In the genomic region with DNA sequence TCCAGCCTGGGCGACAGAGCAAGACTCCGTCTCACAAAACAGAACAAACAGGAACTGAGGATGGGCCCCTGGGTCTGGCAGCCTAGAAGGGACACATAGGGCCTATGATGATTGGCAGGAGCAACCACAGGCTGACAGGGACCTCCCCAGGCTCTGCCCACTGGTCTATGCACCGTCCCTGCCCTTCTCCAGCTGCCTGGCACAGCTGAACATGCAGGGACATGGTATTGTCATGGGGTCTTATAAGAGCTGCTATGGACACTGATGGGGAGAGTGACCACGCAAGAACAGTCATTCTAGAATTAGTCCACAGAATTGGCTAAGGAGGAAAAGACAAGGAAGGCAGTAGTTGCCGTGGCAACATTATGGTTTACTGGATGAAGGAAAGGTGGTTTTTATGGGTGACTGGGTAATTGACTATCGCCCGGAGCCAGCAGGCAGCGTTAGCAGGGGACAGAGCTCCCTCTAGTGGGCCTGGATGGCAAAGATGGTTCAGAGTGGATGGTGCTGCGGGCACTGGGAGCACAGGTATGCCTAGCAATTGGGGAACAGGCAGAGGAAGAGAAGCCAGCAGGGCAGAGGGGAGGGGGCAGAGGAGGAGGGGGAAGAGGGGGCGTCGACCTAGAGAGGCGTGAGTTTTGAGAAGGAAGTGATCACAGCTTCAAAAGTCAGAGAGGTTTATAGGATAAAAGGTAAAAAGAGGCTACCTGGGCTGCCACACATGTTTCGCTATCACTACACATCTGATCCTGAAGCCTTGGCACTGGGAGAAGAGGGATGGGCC, we compare ENCODE assay signal across 8 cellular contexts. TPM values are rescaled to one million over a fixed set of nuclear protein-coding genes. Genes with fewer than 3 reads are reported as not detected.
A peak's percentile ranks its signal among the peaks of the same experiment; 100 is the strongest.
DNase-seq lines count a peak whose midpoint lies in the region; ATAC-seq and TF ChIP-seq lines count a peak whose summit lies in the region.

No MANE protein-coding gene starts in this region.

- H3K27ac ChIP-seq in DND-41 (ENCODE audit: low read length): no peak overlapping the region
- no peak overlapping the region for H3K27ac ChIP-seq in SK-N-MC
- no peak overlapping the region for H3K27ac ChIP-seq in cardiac muscle cell
- no peak overlapping the region for H3K27ac ChIP-seq in psoas muscle

- TF ChIP-seq CTCF in DND-41 (IDR thresholded peaks at IDR 0.05; ENCODE audit: borderline replicate concordance, extremely low read depth, low read length, poor library complexity, severe bottlenecking) (peak; percentile 95), cardiac muscle cell (IDR thresholded peaks at IDR 0.05; ENCODE audit: low read depth, low read length) (peak; percentile 98), psoas muscle (IDR thresholded peaks at IDR 0.05) (peak; percentile 73)

- H3K9ac ChIP-seq in DND-41 (ENCODE audit: low read depth, low read length) (no peak overlapping the region), SK-N-MC (ENCODE audit: insufficient read length) (no peak overlapping the region)

- ATAC-seq in DND-41 (ENCODE audit: insufficient read depth, low read depth) (peak; percentile 99), psoas muscle (peak; percentile 72 to 91 (median 84)), GM18520 (IDR thresholded peaks at IDR 0.05; ENCODE audit: unreplicated experiment) (no peak)

- H3K4me3 ChIP-seq in DND-41 (ENCODE audit: low read depth in 1 of 2, low read length in 2 of 2) (no peak overlapping the region), HAP-1 (no peak overlapping the region), SK-N-MC (no peak overlapping the region), cardiac muscle cell (no peak overlapping the region), psoas muscle (no peak overlapping the region)

- peaks cover 4% of the 10 kb centered on the region; the same call in 1 of the 2 replicates for H3K4me1 ChIP-seq in DND-41 (ENCODE audit: insufficient read depth, low read length)
- peaks cover 3% of the 10 kb centered on the region for H3K4me1 ChIP-seq in HAP-1
- H3K4me1 ChIP-seq in cardiac muscle cell (ENCODE audit: low read depth): no peaks in the 10 kb centered on the region
- H3K4me1 ChIP-seq in psoas muscle: no peaks in the 10 kb centered on the region

- H3K9me3 ChIP-seq in DND-41 (ENCODE audit: insufficient read depth, low read length, severe bottlenecking) (no peaks in the 10 kb centered on the region), HAP-1 (no peaks in the 10 kb centered on the region), SK-N-MC (ENCODE audit: low read depth, low read length) (no peaks in the 10 kb centered on the region), cardiac muscle cell (ENCODE audit: low read depth) (no peaks in the 10 kb centered on the region), psoas muscle (no peaks in the 10 kb centered on the region)

- WGBS in psoas muscle, 3 donors: 21 to 22% (median 21%) methylated on average over 13 of the region's 13 CpGs

- H3K4me2 ChIP-seq in DND-41 (ENCODE audit: insufficient read depth, low read length): no peak overlapping the region

- H3K36me3 ChIP-seq in DND-41 (ENCODE audit: insufficient read depth, low read length) (no peaks in the 10 kb centered on the region), HAP-1 (replicated peaks) (no peaks in the 10 kb centered on the region), SK-N-MC (ENCODE audit: insufficient read depth, low read length) (no peaks in the 10 kb centered on the region), cardiac muscle cell (no peaks in the 10 kb centered on the region), psoas muscle (ENCODE audit: insufficient read depth in 1 of 2, low read depth in 1 of 2) (no peaks in the 10 kb centered on the region)

- H4K20me1 ChIP-seq in DND-41 (ENCODE audit: insufficient read depth, low read length): no peaks in the 10 kb centered on the region

- in situ Hi-C loops in HAP-1 (cut with MboI; ENCODE audit: low sequenced_read_pairs): no loop called here

- DNase-seq in DND-41: peak; percentile 83
- DNase-seq in HAP-1 (ENCODE audit: low spot score in 2 of 2): peak; percentile 78 to 90
- peak; percentile 8 for DNase-seq in NCI-H128 (lab: John Stamatoyannopoulos, UW; ENCODE audit: unreplicated experiment)
- DNase-seq in SK-N-MC (ENCODE audit: low read depth, low spot score): peak; percentile 26
- peak; percentile 84 for DNase-seq in activated naive CD4-positive, alpha-beta T cell treated with Interleukin-2 at 50 U/mL for 16 hours
- DNase-seq in cardiac muscle cell (ENCODE audit: low read depth in 1 of 2, low spot score in 1 of 2): peak; percentile 76 to 83
- DNase-seq in psoas muscle: peak; percentile 70 to 77

- H3K27me3 ChIP-seq in DND-41 (ENCODE audit: insufficient read depth, low read length, poor library complexity): no peaks in the 10 kb centered on the region
- H3K27me3 ChIP-seq in HAP-1 (ENCODE audit: low read depth): no peaks in the 10 kb centered on the region
- H3K27me3 ChIP-seq in cardiac muscle cell: peaks cover 6% of the 10 kb centered on the region
- no peaks in the 10 kb centered on the region for H3K27me3 ChIP-seq in psoas muscle (ENCODE audit: insufficient read depth in 3 of 3, low read length in 2 of 3)

- no peak overlapping the region; the same call in 1 of the 2 replicates for H2AFZ ChIP-seq in DND-41 (ENCODE audit: low read depth, low read length)

- intact Hi-C loops in psoas muscle (cut with DNase I): loop anchor here (5.0 kb wide), 1 partner anchor 180 kb away; a partner anchor contains a TSS

- no peaks in the 10 kb centered on the region for H3K79me2 ChIP-seq in DND-41 (ENCODE audit: insufficient read depth, low read length)

RNA-seq across cellular contexts. Expression of a gene that starts 7.8 kb away (rescaled TPM):
- total RNA-seq in cardiac muscle cell (5.7 and 12.9 TPM in 2 replicates), psoas muscle (10 to 100 TPM; 10.1 to 15.7 (median 13.8) TPM)
- polyA plus RNA-seq in cardiac muscle cell (11.6 and 18.5 TPM in 2 replicates), psoas muscle (10 to 100 TPM in 1 of 3 donors, 1 to 10 TPM in 2; 3.2 to 13.3 (median 5.8) TPM)

RNA-seq across cellular contexts. Expression of a gene that starts 49.4 kb away (rescaled TPM):
- total RNA-seq in cardiac muscle cell (1.1 and 1.6 TPM in 2 replicates), psoas muscle (10 to 100 TPM in 1 of 4 donors, 1 to 10 TPM in 3; 7.1 to 14.4 (median 7.4) TPM)
- polyA plus RNA-seq in cardiac muscle cell (1.9 and 5.7 TPM in 2 replicates), psoas muscle (100 to 1,000 TPM in 1 of 3 donors, 1 to 10 TPM in 2; 4.3 to 269 (median 5.9) TPM)

RNA-seq across cellular contexts. Expression of a gene that starts 57.6 kb away (rescaled TPM):
- not detected in 2 replicates for total RNA-seq in cardiac muscle cell
- polyA plus RNA-seq in cardiac muscle cell: not detected in 2 replicates
- under 1 TPM in 1 of 4 donors, not detected in 3; 0.02 TPM for total RNA-seq in psoas muscle
- polyA plus RNA-seq in psoas muscle: under 1 TPM in 1 of 3 donors, not detected in 2; 0.03 TPM

Comparison
In these comparisons a context has a peak if more than half of its experiments do, and no peak if none do; other contexts are left out.
1. DNase-seq: peak in every context shown above with its lines; median percentile 84 in HAP-1; 84 in activated naive CD4-positive, alpha-beta T cell treated with Interleukin-2 at 50 U/mL for 16 hours; 83 in DND-41; 80 in cardiac muscle cell; 74 in psoas muscle; 26 in SK-N-MC; 8 in NCI-H128.